ENCODE assay signal across 22 cellular contexts in the genomic region with DNA sequence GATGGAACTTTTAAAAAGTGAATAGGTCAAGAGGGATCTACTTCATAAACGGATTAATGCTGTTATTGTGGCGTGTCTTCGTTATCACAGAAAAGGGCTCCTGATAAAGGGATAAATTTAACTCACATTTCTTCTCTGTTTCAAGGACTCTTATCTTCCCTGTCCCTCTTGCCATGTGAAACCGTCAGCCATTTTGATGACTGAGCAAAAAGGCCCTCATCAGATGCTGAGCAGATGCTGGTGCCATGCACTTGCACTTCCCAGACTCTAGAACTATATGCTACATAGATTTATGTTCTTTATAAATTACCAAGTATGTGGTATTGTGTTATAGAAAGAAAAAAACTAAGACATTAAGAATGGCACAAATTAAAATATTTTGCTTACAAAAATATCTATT.
"Had no signal": no experiment of that assay in that cellular context is flagged by ENCODE, and none has a peak within 500 bp of the region (broad histone marks: within the 10 kb centered on the region; RNA-seq: fewer than 3 reads in every experiment).

No MANE protein-coding gene starts in this region.

- H3K4me1 ChIP-seq: foreskin keratinocyte, left ventricle myocardium inferior, lower lobe of right lung, parathyroid adenoma, psoas muscle, stomach had no signal

- H3K4me3 ChIP-seq: coronary artery, hepatocyte, left ventricle myocardium inferior, lower lobe of right lung, psoas muscle, stomach had no signal

- H2AFZ ChIP-seq: hepatocyte, parathyroid adenoma had no signal

- H3K27ac ChIP-seq: coronary artery, foreskin keratinocyte, hepatocyte, left ventricle myocardium inferior, lower lobe of right lung, parathyroid adenoma, psoas muscle, stomach had no signal

- H3K27me3 ChIP-seq: foreskin keratinocyte, hepatocyte, stomach had no signal

- H3K36me3 ChIP-seq: left ventricle myocardium inferior, lower lobe of right lung, stomach had no signal

- H3K79me2 ChIP-seq: hepatocyte, parathyroid adenoma had no signal

- H3K4me2 ChIP-seq: hepatocyte had no signal

- H3K9me3 ChIP-seq: lower lobe of right lung, psoas muscle had no signal

- FAIRE-seq: endothelial cell of umbilical vein had no signal

- H3K9ac ChIP-seq: parathyroid adenoma had no signal

- ATAC-seq: foreskin keratinocyte, left cardiac atrium, lower lobe of right lung, psoas muscle, sciatic nerve had no signal

- DNase-seq: effector CD4-positive, alpha-beta T cell; endodermal cell; erythroblast; foreskin keratinocyte; kidney; left cardiac atrium; left ventricle myocardium inferior; lower lobe of right lung; midbrain; naive B cell; psoas muscle; retina; stimulated activated CD4-positive, alpha-beta T cell treated with anti-CD3 and anti-CD28 coated beads, Interleukin-2, amount 100 ng/mL, for 24 hours; stimulated activated CD4-positive, alpha-beta T cell treated with anti-CD3 and anti-CD28 coated beads, Interleukin-4, amount 100 ng/mL, for 4 hours; stimulated activated naive CD4-positive, alpha-beta T cell; stomach; trophoblast cell had no signal
